In the genomic region with DNA sequence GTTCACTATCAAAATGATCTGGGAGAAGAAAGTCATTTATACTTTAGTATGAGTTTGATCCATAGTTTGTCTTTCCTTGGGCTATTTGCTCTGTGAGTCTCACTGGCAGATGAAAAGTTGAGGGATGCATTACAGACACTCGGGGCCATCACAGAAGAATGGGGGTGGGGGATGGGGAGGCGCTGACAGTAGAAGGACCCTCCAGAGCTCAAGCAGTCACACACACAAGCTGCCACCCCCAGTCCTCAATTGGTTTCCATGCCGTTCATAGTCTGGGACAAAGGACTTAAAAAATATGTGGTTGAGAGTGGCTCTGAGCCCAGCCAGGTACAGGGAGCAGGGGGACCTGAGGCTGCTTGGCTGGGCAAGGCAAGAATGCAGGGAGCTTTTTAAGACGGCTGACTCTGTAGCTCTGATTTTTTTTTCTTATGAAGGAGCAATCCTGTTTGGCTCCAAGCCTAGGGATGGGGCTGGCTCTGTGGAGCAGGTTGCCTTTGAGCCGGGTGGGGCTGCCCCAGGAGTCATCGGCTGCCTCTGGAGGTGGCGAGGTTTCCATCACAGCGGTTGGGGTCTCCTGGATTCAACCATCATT, we compare ENCODE assay signal across 1 cellular context.
TF ChIP-seq lines count a peak whose summit lies in the region.

No MANE protein-coding gene starts in this region.

TF ChIP-seq in HCT116, 20 proteins besides CTCF, POLR2A, EP300 and RAD21:
- TF ChIP-seq ELF1 (IDR thresholded peaks at IDR 0.05; ENCODE audit: borderline replicate concordance, low read depth) (no peak), SIN3A (IDR thresholded peaks at IDR 0.05; ENCODE audit: low read depth) (no peak), CEBPB (IDR thresholded peaks at IDR 0.05; ENCODE audit: low read depth) (no peak), POLR2AphosphoS5 (IDR thresholded peaks at IDR 0.05; ENCODE audit: low read depth, low read length) (no peak), EZH2 (IDR thresholded peaks at IDR 0.05) (no peak)
- TF ChIP-seq, protein P1, sequence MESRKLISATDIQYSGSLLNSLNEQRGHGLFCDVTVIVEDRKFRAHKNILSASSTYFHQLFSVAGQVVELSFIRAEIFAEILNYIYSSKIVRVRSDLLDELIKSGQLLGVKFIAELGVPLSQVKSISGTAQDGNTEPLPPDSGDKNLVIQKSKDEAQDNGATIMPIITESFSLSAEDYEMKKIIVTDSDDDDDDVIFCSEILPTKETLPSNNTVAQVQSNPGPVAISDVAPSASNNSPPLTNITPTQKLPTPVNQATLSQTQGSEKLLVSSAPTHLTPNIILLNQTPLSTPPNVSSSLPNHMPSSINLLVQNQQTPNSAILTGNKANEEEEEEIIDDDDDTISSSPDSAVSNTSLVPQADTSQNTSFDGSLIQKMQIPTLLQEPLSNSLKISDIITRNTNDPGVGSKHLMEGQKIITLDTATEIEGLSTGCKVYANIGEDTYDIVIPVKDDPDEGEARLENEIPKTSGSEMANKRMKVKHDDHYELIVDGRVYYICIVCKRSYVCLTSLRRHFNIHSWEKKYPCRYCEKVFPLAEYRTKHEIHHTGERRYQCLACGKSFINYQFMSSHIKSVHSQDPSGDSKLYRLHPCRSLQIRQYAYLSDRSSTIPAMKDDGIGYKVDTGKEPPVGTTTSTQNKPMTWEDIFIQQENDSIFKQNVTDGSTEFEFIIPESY (IDR thresholded peaks at IDR 0.05; ENCODE audit: extremely low read depth, insufficient replicate concordance, low read length), result no peak
